In the genomic region with DNA sequence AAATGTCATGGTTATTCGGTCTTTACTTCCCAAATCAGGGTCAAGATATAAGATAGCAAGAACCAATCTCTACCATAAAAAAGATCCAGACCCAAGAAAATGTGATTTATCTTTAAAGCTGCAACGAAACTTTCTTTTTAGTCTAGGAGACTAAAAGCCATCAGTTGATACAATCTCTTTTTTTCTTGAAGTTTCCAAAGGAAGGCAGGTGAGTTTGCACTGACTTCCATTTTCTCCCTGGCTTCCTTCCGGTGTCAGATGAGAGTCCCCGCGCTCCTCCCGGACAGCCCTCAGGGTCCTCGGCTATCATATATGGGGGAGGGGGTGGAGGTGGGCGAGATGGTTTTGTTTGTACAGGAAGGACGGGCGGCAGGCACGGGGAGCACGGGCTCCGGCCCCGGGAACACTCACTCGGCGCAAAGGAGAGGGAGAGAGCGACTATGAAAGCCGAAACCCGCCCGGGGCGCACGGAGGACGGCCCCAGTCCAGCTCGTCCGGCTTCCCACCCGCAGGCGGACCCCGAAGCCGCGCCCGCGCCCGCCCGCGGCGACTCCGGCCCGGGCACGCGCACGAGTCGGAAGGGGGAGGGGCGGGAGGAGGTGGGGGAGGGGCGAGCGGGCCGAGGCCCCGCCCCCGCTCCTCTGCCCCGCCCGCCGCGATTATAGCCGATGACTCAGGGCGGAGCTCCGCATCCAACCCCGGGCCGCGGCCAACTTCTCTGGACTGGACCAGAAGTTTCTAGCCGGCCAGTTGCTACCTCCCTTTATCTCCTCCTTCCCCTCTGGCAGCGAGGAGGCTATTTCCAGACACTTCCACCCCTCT, we compare ENCODE assay signal across 1 cellular context.
A peak's percentile ranks its signal among the peaks of the same experiment; 100 is the strongest.
TF ChIP-seq lines count a peak whose summit lies in the region.

A gene (plus strand): TSS at position 689 of the 822 bp plus-strand sequence. CDS start 296 bp downstream, outside the sequence.

TF ChIP-seq in HepG2, 621 proteins besides CTCF, POLR2A, EP300 and RAD21 (continued from another document and continues in another):
- TF ChIP-seq, protein P1, sequence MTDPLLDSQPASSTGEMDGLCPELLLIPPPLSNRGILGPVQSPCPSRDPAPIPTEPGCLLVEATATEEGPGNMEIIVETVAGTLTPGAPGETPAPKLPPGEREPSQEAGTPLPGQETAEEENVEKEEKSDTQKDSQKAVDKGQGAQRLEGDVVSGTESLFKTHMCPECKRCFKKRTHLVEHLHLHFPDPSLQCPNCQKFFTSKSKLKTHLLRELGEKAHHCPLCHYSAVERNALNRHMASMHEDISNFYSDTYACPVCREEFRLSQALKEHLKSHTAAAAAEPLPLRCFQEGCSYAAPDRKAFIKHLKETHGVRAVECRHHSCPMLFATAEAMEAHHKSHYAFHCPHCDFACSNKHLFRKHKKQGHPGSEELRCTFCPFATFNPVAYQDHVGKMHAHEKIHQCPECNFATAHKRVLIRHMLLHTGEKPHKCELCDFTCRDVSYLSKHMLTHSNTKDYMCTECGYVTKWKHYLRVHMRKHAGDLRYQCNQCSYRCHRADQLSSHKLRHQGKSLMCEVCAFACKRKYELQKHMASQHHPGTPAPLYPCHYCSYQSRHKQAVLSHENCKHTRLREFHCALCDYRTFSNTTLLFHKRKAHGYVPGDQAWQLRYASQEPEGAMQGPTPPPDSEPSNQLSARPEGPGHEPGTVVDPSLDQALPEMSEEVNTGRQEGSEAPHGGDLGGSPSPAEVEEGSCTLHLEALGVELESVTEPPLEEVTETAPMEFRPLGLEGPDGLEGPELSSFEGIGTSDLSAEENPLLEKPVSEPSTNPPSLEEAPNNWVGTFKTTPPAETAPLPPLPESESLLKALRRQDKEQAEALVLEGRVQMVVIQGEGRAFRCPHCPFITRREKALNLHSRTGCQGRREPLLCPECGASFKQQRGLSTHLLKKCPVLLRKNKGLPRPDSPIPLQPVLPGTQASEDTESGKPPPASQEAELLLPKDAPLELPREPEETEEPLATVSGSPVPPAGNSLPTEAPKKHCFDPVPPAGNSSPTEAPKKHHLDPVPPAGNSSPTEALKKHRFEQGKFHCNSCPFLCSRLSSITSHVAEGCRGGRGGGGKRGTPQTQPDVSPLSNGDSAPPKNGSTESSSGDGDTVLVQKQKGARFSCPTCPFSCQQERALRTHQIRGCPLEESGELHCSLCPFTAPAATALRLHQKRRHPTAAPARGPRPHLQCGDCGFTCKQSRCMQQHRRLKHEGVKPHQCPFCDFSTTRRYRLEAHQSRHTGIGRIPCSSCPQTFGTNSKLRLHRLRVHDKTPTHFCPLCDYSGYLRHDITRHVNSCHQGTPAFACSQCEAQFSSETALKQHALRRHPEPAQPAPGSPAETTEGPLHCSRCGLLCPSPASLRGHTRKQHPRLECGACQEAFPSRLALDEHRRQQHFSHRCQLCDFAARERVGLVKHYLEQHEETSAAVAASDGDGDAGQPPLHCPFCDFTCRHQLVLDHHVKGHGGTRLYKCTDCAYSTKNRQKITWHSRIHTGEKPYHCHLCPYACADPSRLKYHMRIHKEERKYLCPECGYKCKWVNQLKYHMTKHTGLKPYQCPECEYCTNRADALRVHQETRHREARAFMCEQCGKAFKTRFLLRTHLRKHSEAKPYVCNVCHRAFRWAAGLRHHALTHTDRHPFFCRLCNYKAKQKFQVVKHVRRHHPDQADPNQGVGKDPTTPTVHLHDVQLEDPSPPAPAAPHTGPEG (CRISPR knock-in tag; IDR thresholded peaks at IDR 0.05): peak; percentile 82; the same call in 1 of the 2 replicates
- TF ChIP-seq MXI1 (IDR thresholded peaks at IDR 0.05; ENCODE audit: borderline replicate concordance, low read depth, low read length) (no peak; the same call in 2 of the 3 replicates), POLR2G (IDR thresholded peaks at IDR 0.05; ENCODE audit: low read depth, low read length) (peak; percentile 95), NRL (CRISPR knock-in tag; IDR thresholded peaks at IDR 0.05; ENCODE audit: borderline replicate concordance) (peak; percentile 50; the same call in 1 of the 2 replicates), ZNF317 (CRISPR knock-in tag; IDR thresholded peaks at IDR 0.05) (peak; percentile 89), FOSL2 (CRISPR knock-in tag; IDR thresholded peaks at IDR 0.05) (peak; percentile 66), MED13 (CRISPR knock-in tag; IDR thresholded peaks at IDR 0.05) (peak; percentile 52; the same call in 1 of the 2 replicates), BORCS8-MEF2B (CRISPR knock-in tag; IDR thresholded peaks at IDR 0.05) (peak; percentile 62; the same call in 1 of the 2 replicates), SIX1 (CRISPR knock-in tag; IDR thresholded peaks at IDR 0.05; ENCODE audit: borderline replicate concordance) (peak; percentile 55; the same call in 1 of the 2 replicates), SMC3 (IDR thresholded peaks at IDR 0.05; ENCODE audit: low read length) (no peak), ZNF772 (CRISPR knock-in tag; IDR thresholded peaks at IDR 0.05) (0 out of 2 replicates have a peak, but pooled peaks have one; percentile 23), SP4 (CRISPR knock-in tag; IDR thresholded peaks at IDR 0.05) (peak; percentile 71), GFI1 (CRISPR knock-in tag; IDR thresholded peaks at IDR 0.05; ENCODE audit: borderline replicate concordance) (no peak), SP5 (CRISPR knock-in tag; IDR thresholded peaks at IDR 0.05; ENCODE audit: borderline replicate concordance, low read depth) (peak; percentile 32; the same call in 1 of the 2 replicates), ETV6 (CRISPR knock-in tag; conservative IDR thresholded peaks at IDR 0.05) (peak; percentile 73; the same call in 1 of the 2 replicates), GATAD1 (CRISPR knock-in tag; IDR thresholded peaks at IDR 0.05) (peak; percentile 8; the same call in 1 of the 2 replicates), ONECUT2 (CRISPR knock-in tag; IDR thresholded peaks at IDR 0.05) (0 out of 2 replicates have a peak, but pooled peaks have one; percentile 10), ZNF792 (CRISPR knock-in tag; IDR thresholded peaks at IDR 0.05) (peak; percentile 36; the same call in 1 of the 2 replicates)
- TF ChIP-seq, protein P2, sequence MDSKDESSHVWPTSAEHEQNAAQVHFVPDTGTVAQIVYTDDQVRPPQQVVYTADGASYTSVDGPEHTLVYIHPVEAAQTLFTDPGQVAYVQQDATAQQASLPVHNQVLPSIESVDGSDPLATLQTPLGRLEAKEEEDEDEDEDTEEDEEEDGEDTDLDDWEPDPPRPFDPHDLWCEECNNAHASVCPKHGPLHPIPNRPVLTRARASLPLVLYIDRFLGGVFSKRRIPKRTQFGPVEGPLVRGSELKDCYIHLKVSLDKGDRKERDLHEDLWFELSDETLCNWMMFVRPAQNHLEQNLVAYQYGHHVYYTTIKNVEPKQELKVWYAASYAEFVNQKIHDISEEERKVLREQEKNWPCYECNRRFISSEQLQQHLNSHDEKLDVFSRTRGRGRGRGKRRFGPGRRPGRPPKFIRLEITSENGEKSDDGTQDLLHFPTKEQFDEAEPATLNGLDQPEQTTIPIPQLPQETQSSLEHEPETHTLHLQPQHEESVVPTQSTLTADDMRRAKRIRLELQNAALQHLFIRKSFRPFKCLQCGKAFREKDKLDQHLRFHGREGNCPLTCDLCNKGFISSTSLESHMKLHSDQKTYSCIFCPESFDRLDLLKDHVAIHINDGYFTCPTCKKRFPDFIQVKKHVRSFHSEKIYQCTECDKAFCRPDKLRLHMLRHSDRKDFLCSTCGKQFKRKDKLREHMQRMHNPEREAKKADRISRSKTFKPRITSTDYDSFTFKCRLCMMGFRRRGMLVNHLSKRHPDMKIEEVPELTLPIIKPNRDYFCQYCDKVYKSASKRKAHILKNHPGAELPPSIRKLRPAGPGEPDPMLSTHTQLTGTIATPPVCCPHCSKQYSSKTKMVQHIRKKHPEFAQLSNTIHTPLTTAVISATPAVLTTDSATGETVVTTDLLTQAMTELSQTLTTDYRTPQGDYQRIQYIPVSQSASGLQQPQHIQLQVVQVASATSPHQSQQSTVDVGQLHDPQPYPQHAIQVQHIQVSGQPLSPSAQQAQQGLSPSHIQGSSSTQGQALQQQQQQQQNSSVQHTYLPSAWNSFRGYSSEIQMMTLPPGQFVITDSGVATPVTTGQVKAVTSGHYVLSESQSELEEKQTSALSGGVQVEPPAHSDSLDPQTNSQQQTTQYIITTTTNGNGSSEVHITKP (CRISPR knock-in tag; IDR thresholded peaks at IDR 0.05; ENCODE audit: low read depth): 0 out of 2 replicates have a peak, but pooled peaks have one; percentile 32
- TF ChIP-seq, protein P3, sequence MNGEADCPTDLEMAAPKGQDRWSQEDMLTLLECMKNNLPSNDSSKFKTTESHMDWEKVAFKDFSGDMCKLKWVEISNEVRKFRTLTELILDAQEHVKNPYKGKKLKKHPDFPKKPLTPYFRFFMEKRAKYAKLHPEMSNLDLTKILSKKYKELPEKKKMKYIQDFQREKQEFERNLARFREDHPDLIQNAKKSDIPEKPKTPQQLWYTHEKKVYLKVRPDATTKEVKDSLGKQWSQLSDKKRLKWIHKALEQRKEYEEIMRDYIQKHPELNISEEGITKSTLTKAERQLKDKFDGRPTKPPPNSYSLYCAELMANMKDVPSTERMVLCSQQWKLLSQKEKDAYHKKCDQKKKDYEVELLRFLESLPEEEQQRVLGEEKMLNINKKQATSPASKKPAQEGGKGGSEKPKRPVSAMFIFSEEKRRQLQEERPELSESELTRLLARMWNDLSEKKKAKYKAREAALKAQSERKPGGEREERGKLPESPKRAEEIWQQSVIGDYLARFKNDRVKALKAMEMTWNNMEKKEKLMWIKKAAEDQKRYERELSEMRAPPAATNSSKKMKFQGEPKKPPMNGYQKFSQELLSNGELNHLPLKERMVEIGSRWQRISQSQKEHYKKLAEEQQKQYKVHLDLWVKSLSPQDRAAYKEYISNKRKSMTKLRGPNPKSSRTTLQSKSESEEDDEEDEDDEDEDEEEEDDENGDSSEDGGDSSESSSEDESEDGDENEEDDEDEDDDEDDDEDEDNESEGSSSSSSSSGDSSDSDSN (CRISPR knock-in tag; IDR thresholded peaks at IDR 0.05): peak; percentile 57; the same call in 1 of the 2 replicates
- TF ChIP-seq, protein P4, sequence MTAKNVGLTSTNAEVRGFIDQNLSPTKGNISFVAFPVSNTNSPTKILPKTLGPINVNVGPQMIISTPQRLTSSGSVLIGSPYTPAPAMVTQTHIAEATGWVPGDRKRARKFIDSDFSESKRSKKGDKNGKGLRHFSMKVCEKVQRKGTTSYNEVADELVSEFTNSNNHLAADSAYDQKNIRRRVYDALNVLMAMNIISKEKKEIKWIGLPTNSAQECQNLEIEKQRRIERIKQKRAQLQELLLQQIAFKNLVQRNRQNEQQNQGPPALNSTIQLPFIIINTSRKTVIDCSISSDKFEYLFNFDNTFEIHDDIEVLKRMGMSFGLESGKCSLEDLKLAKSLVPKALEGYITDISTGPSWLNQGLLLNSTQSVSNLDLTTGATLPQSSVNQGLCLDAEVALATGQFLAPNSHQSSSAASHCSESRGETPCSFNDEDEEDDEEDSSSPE (CRISPR knock-in tag; IDR thresholded peaks at IDR 0.05): peak; percentile 23; the same call in 1 of the 2 replicates
- TF ChIP-seq, protein P5, sequence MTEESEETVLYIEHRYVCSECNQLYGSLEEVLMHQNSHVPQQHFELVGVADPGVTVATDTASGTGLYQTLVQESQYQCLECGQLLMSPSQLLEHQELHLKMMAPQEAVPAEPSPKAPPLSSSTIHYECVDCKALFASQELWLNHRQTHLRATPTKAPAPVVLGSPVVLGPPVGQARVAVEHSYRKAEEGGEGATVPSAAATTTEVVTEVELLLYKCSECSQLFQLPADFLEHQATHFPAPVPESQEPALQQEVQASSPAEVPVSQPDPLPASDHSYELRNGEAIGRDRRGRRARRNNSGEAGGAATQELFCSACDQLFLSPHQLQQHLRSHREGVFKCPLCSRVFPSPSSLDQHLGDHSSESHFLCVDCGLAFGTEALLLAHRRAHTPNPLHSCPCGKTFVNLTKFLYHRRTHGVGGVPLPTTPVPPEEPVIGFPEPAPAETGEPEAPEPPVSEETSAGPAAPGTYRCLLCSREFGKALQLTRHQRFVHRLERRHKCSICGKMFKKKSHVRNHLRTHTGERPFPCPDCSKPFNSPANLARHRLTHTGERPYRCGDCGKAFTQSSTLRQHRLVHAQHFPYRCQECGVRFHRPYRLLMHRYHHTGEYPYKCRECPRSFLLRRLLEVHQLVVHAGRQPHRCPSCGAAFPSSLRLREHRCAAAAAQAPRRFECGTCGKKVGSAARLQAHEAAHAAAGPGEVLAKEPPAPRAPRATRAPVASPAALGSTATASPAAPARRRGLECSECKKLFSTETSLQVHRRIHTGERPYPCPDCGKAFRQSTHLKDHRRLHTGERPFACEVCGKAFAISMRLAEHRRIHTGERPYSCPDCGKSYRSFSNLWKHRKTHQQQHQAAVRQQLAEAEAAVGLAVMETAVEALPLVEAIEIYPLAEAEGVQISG (CRISPR knock-in tag; IDR thresholded peaks at IDR 0.05): peak; percentile 74
- TF ChIP-seq, protein P6, sequence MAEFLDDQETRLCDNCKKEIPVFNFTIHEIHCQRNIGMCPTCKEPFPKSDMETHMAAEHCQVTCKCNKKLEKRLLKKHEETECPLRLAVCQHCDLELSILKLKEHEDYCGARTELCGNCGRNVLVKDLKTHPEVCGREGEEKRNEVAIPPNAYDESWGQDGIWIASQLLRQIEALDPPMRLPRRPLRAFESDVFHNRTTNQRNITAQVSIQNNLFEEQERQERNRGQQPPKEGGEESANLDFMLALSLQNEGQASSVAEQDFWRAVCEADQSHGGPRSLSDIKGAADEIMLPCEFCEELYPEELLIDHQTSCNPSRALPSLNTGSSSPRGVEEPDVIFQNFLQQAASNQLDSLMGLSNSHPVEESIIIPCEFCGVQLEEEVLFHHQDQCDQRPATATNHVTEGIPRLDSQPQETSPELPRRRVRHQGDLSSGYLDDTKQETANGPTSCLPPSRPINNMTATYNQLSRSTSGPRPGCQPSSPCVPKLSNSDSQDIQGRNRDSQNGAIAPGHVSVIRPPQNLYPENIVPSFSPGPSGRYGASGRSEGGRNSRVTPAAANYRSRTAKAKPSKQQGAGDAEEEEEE (CRISPR knock-in tag; IDR thresholded peaks at IDR 0.05; ENCODE audit: borderline replicate concordance): 0 out of 2 replicates have a peak, but pooled peaks have one; percentile 20
- TF ChIP-seq, protein P7, sequence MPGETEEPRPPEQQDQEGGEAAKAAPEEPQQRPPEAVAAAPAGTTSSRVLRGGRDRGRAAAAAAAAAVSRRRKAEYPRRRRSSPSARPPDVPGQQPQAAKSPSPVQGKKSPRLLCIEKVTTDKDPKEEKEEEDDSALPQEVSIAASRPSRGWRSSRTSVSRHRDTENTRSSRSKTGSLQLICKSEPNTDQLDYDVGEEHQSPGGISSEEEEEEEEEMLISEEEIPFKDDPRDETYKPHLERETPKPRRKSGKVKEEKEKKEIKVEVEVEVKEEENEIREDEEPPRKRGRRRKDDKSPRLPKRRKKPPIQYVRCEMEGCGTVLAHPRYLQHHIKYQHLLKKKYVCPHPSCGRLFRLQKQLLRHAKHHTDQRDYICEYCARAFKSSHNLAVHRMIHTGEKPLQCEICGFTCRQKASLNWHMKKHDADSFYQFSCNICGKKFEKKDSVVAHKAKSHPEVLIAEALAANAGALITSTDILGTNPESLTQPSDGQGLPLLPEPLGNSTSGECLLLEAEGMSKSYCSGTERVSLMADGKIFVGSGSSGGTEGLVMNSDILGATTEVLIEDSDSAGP (CRISPR knock-in tag; IDR thresholded peaks at IDR 0.05; ENCODE audit: borderline replicate concordance): 0 out of 2 replicates have a peak, but pooled peaks have one; percentile 28
- TF ChIP-seq, protein P8, sequence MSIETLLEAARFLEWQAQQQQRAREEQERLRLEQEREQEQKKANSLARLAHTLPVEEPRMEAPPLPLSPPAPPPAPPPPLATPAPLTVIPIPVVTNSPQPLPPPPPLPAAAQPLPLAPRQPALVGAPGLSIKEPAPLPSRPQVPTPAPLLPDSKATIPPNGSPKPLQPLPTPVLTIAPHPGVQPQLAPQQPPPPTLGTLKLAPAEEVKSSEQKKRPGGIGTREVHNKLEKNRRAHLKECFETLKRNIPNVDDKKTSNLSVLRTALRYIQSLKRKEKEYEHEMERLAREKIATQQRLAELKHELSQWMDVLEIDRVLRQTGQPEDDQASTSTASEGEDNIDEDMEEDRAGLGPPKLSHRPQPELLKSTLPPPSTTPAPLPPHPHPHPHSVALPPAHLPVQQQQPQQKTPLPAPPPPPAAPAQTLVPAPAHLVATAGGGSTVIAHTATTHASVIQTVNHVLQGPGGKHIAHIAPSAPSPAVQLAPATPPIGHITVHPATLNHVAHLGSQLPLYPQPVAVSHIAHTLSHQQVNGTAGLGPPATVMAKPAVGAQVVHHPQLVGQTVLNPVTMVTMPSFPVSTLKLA (IDR thresholded peaks at IDR 0.05): no peak
